In genomic region chr17:45292696-45293412, GRCh38 we compare ENCODE assay signal across 9 cellular contexts. TPM values are rescaled to one million over a fixed set of nuclear protein-coding genes. Genes with fewer than 3 reads are reported as not detected.
DNase-seq lines count a peak whose midpoint lies in the region; ATAC-seq and TF ChIP-seq lines count a peak whose summit lies in the region.
"Had no signal": no experiment of that assay in that cellular context is flagged by ENCODE, and none has a peak within 500 bp of the region (broad histone marks: within the 10 kb centered on the region; RNA-seq: fewer than 3 reads in every experiment).

No MANE protein-coding gene starts in this region.

- DNase-seq in cardiac muscle cell (ENCODE audit: low read depth in 1 of 2, low spot score in 1 of 2) (no peak), Right ventricle myocardium inferior (ENCODE audit: missing footprints) (no peak), caudate nucleus (lab: John Stamatoyannopoulos, UW) (no peak), uterus (no peak), NCI-H1930 (lab: John Stamatoyannopoulos, UW) (no peak), NCI-H2107 treated with DMSO at 0.1 percent for 48 hours (lab: John Stamatoyannopoulos, UW; ENCODE audit: unreplicated experiment) (no peak)
- no peak for DNase-seq in naive thymus-derived CD4-positive, alpha-beta T cell

- H3K27ac ChIP-seq in cardiac muscle cell (peak overlapping the region; percentile 74), caudate nucleus (ENCODE audit: low read depth, low read length) (peak overlapping the region; percentile 69), uterus (peak overlapping the region; percentile 73 to 76)
- H3K27ac ChIP-seq in naive thymus-derived CD4-positive, alpha-beta T cell (ENCODE audit: low read depth, low read length) = no peak overlapping the region

- no peak for TF ChIP-seq CTCF in cardiac muscle cell (IDR thresholded peaks at IDR 0.05; ENCODE audit: low read depth, low read length)
- no peak for TF ChIP-seq CTCF in uterus (IDR thresholded peaks at IDR 0.05)

- CTCF ChIA-PET in naive thymus-derived CD4-positive, alpha-beta T cell (lab: Charles Lee) = interaction anchor here (0.7 kb wide), 1 partner anchor 17 kb away, joined by 4 read pairs; no protein-coding TSS in a partner anchor

- no peaks in the 10 kb centered on the region for H3K36me3 ChIP-seq in cardiac muscle cell
- peaks cover 0 to 49% (median 11%) of the 10 kb centered on the region in 3 experiments for H3K36me3 ChIP-seq in naive thymus-derived CD4-positive, alpha-beta T cell (ENCODE audit: control insufficient read depth in 2 of 3, insufficient read depth in 3 of 3, low read length in 3 of 3)
- H3K36me3 ChIP-seq in uterus = no peaks in the 10 kb centered on the region

- H3K4me3 ChIP-seq in cardiac muscle cell = no peak overlapping the region
- H3K4me3 ChIP-seq in naive thymus-derived CD4-positive, alpha-beta T cell (ENCODE audit: low read length) = no peak overlapping the region
- no peak overlapping the region for H3K4me3 ChIP-seq in uterus

- H3K36me3 Mint-ChIP-seq in naive thymus-derived CD4-positive, alpha-beta T cell = peaks cover 0 to 18% (median 4%) of the 10 kb centered on the region in 5 donors

- no peak for TF ChIP-seq POLR2A in uterus (IDR thresholded peaks at IDR 0.05)

- H3K27me3 Mint-ChIP-seq in naive thymus-derived CD4-positive, alpha-beta T cell = no peaks in the 10 kb centered on the region

- intact Hi-C loops in Right ventricle myocardium inferior (cut with DNase I) (no loop called here), uterus (cut with DNase I; ENCODE audit: low total_unique reads) (no loop called here)
- intact Hi-C loops in naive thymus-derived CD4-positive, alpha-beta T cell (cut with micrococcal nuclease) = no loop called here

- H3K27me3 ChIP-seq in cardiac muscle cell = no peaks in the 10 kb centered on the region
- H3K27me3 ChIP-seq in naive thymus-derived CD4-positive, alpha-beta T cell (ENCODE audit: control insufficient read depth in 2 of 2, insufficient read depth in 2 of 2, low read length in 2 of 2) = no peaks in the 10 kb centered on the region
- no peaks in the 10 kb centered on the region for H3K27me3 ChIP-seq in uterus

- H3K4me1 ChIP-seq in cardiac muscle cell (ENCODE audit: low read depth) (peaks cover 61% of the 10 kb centered on the region), uterus (peaks cover 16 to 40% of the 10 kb centered on the region in 2 donors)
- H3K4me1 ChIP-seq in naive thymus-derived CD4-positive, alpha-beta T cell (ENCODE audit: control insufficient read depth in 2 of 2, insufficient read depth in 2 of 2, low read length in 2 of 2) = peaks cover 18 to 25% of the 10 kb centered on the region in 2 donors

- no peak for ATAC-seq in Right ventricle myocardium inferior
- no peak for ATAC-seq in naive thymus-derived CD4-positive, alpha-beta T cell
- no peak for ATAC-seq in GM21515 (IDR thresholded peaks at IDR 0.05; ENCODE audit: unreplicated experiment)

- H3K27ac Mint-ChIP-seq in naive thymus-derived CD4-positive, alpha-beta T cell = peak overlapping the region in 7 of 9 donors; percentile 58 to 85 (median 74)

- H3K9me3 ChIP-seq in cardiac muscle cell (ENCODE audit: low read depth) = no peaks in the 10 kb centered on the region
- H3K9me3 ChIP-seq in naive thymus-derived CD4-positive, alpha-beta T cell (ENCODE audit: control insufficient read depth in 2 of 3, low read length in 3 of 3) = no peaks in the 10 kb centered on the region
- H3K9me3 ChIP-seq in uterus = no peaks in the 10 kb centered on the region

- H3K4me3 Mint-ChIP-seq in naive thymus-derived CD4-positive, alpha-beta T cell = peak overlapping the region in 1 of 10 donors; percentile 9

- no peaks in the 10 kb centered on the region for H3K9me3 Mint-ChIP-seq in naive thymus-derived CD4-positive, alpha-beta T cell

- peaks cover 30 to 70% (median 53%) of the 10 kb centered on the region in 7 donors for H3K4me1 Mint-ChIP-seq in naive thymus-derived CD4-positive, alpha-beta T cell

- POLR2A ChIA-PET in naive thymus-derived CD4-positive, alpha-beta T cell (lab: Charles Lee) = interaction anchor here (0.6 to 1.0 kb wide), 2 partner anchors 7 to 21 kb away, joined by 3 read pairs; no protein-coding TSS in a partner anchor

RNA-seq across cellular contexts. Expression of gene MAP3K14, which starts 24.0 kb away (rescaled TPM):
- total RNA-seq in cardiac muscle cell = 2.9 and 3.6 TPM in 2 replicates
- 1.3 and 3.7 TPM in 2 replicates for polyA plus RNA-seq in cardiac muscle cell
- 14.4 TPM for total RNA-seq in Right ventricle myocardium inferior
- total RNA-seq in naive thymus-derived CD4-positive, alpha-beta T cell = 10 to 100 TPM; 31.3 to 39.8 (median 34.1) TPM
- polyA plus RNA-seq in naive thymus-derived CD4-positive, alpha-beta T cell = 10 to 100 TPM in 1 of 2 donors, 1 to 10 TPM in 1; 2.4 to 10.6 TPM
- 10 to 100 TPM in 1 of 4 donors, 1 to 10 TPM in 3; 1.0 to 22.1 (median 4.9) TPM for total RNA-seq in uterus

RNA-seq across cellular contexts. Expression of gene SPATA32, which starts 31.0 kb away (rescaled TPM):
- total RNA-seq in cardiac muscle cell (0.45 TPM in 1 of 2 replicates, not detected in the other), Right ventricle myocardium inferior (not detected), uterus (not detected)
- polyA plus RNA-seq in cardiac muscle cell = not detected in 2 replicates
- 1 to 10 TPM in 1 of 5 experiments, under 1 TPM in 3, not detected in 1; 0.12 to 1.1 (median 0.58) TPM for total RNA-seq in naive thymus-derived CD4-positive, alpha-beta T cell
- polyA plus RNA-seq in naive thymus-derived CD4-positive, alpha-beta T cell = under 1 TPM; 0.31 to 0.59 TPM
- total RNA-seq: HT1080 had no signal
